Comparison of ENCODE assay signal across 22 cellular contexts in genomic region chr3:176759815-176760506, GRCh38.
"Had no signal": no experiment of that assay in that cellular context is flagged by ENCODE, and none has a peak within 500 bp of the region (broad histone marks: within the 10 kb centered on the region; RNA-seq: fewer than 3 reads in every experiment).

No MANE protein-coding gene starts in this region.

- H3K27ac ChIP-seq: ascending aorta, epithelial cell of prostate, foreskin keratinocyte, thoracic aorta, upper lobe of left lung, WERI-Rb-1 had no signal

- H3K4me3 ChIP-seq: ascending aorta, lung, thoracic aorta, upper lobe of left lung had no signal

- H3K9me3 ChIP-seq: thoracic aorta, upper lobe of left lung had no signal

- H3K4me1 ChIP-seq: ascending aorta, foreskin keratinocyte, upper lobe of left lung had no signal

- DNase-seq: activated CD4-positive, alpha-beta T cell treated with anti-CD3 and anti-CD28 coated beads for 1 hour; activated CD8-positive, alpha-beta memory T cell treated with anti-CD3 and anti-CD28 coated beads for 24 hours; activated CD8-positive, alpha-beta memory T cell treated with anti-CD3 and anti-CD28 coated beads, Interleukin-2, amount 50 U/mL, for 48 hours; activated effector memory CD4-positive, alpha-beta T cell treated with Interleukin-2 at 50 U/mL for 16 hours; activated naive CD4-positive, alpha-beta T cell treated with anti-CD3 and anti-CD28 coated beads, Interleukin-2, amount 50 U/mL, for 16 hours; activated T-cell treated with anti-CD3 and anti-CD28 coated beads, Interleukin-2, amount 50 U/mL, for 48 hours; effector memory CD8-positive, alpha-beta T cell; foreskin keratinocyte; glutamatergic neuron; hypothalamus; islet precursor cell; nephron progenitor cell; nucleus accumbens; posterior cingulate gyrus; retina; stimulated activated naive B cell treated with anti-CD40 and anti-IgM and Interleukin-4, amounts not matched to agents 10 μg/mL and 1 μg/mL and 100 μg/mL, for 72 hours; upper lobe of left lung; WERI-Rb-1 had no signal

- H3K27me3 ChIP-seq: ascending aorta, foreskin keratinocyte, upper lobe of left lung had no signal

- ATAC-seq: effector memory CD8-positive, alpha-beta T cell; foreskin keratinocyte; stimulated activated naive B cell treated with anti-CD40 and anti-IgM and Interleukin-4, amounts not matched to agents 10 μg/mL and 1 μg/mL and 100 μg/mL, for 72 hours had no signal

- H3K36me3 ChIP-seq: ascending aorta, thoracic aorta, upper lobe of left lung, WERI-Rb-1 had no signal
